ENCODE assay signal across 1 cellular context in the genomic region with DNA sequence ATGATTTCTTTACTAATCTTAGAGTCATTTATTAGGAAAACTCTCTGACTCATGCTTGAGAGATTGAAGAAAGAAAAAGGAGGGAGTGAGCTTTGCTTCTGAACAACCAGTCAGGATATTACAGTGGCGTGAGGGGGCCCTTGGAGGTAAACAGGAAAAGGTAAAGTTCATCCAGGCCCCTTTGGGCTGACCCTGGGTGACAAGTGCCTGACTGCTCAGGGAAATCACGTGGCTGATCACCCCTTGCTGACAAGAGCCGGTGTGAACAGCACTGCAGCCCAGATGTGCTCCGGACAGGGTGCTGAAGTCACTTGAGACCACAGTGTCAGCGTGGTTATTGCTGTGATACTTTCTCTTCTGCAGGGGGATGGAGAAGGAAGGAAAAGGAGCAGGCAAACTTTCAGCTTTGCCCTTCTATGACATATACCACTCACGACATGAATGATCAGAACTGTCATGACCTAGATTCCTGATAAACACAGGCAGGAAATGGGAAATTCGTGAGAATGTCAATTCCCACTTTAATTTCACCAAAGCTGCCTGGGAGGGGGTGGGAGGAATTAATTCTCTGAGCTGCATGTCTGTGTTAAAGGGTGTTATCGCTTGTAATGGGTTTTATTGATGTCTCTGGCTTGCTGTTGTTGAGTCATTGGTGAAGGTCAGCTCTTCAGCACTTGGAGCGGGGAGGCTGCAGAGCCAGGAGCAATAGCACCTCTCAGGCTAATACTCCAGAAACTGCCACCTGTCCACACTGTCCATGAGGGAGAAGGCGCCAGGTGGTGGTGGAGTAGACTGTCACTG.
TF ChIP-seq lines count a peak whose summit lies in the region.

No MANE protein-coding gene starts in this region.

TF ChIP-seq in HepG2, 621 proteins besides CTCF, POLR2A, EP300 and RAD21 (continued from another document and continues in another):
- TF ChIP-seq ZNF839 (CRISPR knock-in tag; IDR thresholded peaks at IDR 0.05; ENCODE audit: borderline replicate concordance), result no peak
- peak; percentile 72; the same call in 1 of the 2 replicates for TF ChIP-seq HOXD1 (CRISPR knock-in tag; IDR thresholded peaks at IDR 0.05)
- peak; percentile 96 for TF ChIP-seq ERF (CRISPR knock-in tag; IDR thresholded peaks at IDR 0.05)
- no peak for TF ChIP-seq ZZZ3 (CRISPR knock-in tag; IDR thresholded peaks at IDR 0.05; ENCODE audit: borderline replicate concordance)
- peak; percentile 86; the same call in 1 of the 2 replicates for TF ChIP-seq WIZ (CRISPR knock-in tag; IDR thresholded peaks at IDR 0.05)
- TF ChIP-seq ZNF678 (CRISPR knock-in tag; IDR thresholded peaks at IDR 0.05), result peak; percentile 39; the same call in 1 of the 2 replicates
- TF ChIP-seq HNRNPLL (IDR thresholded peaks at IDR 0.05; ENCODE audit: low read depth, low read length, poor library complexity, severe bottlenecking), result no peak
- TF ChIP-seq CCDC6 (CRISPR knock-in tag; IDR thresholded peaks at IDR 0.05), result peak; percentile 69; the same call in 1 of the 2 replicates
- TF ChIP-seq NFKBIZ (CRISPR knock-in tag; IDR thresholded peaks at IDR 0.05), result peak; percentile 83; the same call in 1 of the 2 replicates
- TF ChIP-seq ZNF724P (CRISPR knock-in tag; IDR thresholded peaks at IDR 0.05; ENCODE audit: borderline replicate concordance), result peak; percentile 87; the same call in 1 of the 2 replicates
- TF ChIP-seq, protein P1, sequence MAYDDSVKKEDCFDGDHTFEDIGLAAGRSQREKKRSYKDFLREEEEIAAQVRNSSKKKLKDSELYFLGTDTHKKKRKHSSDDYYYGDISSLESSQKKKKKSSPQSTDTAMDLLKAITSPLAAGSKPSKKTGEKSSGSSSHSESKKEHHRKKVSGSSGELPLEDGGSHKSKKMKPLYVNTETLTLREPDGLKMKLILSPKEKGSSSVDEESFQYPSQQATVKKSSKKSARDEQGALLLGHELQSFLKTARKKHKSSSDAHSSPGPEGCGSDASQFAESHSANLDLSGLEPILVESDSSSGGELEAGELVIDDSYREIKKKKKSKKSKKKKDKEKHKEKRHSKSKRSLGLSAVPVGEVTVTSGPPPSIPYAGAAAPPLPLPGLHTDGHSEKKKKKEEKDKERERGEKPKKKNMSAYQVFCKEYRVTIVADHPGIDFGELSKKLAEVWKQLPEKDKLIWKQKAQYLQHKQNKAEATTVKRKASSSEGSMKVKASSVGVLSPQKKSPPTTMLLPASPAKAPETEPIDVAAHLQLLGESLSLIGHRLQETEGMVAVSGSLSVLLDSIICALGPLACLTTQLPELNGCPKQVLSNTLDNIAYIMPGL (CRISPR knock-in tag; IDR thresholded peaks at IDR 0.05; ENCODE audit: borderline replicate concordance in 1 of 2, low read depth in 1 of 2), result peak; percentile 38 to 45; a peak in 1 of 4 replicates
- peak; percentile 40 for TF ChIP-seq STAG1 (CRISPR knock-in tag; IDR thresholded peaks at IDR 0.05)
- TF ChIP-seq TBX2 (CRISPR knock-in tag; IDR thresholded peaks at IDR 0.05; ENCODE audit: borderline replicate concordance), result peak; percentile 96
- peak; percentile 89 for TF ChIP-seq ZSCAN9 (CRISPR knock-in tag; IDR thresholded peaks at IDR 0.05; ENCODE audit: borderline replicate concordance)
- no peak for TF ChIP-seq PHF8 (CRISPR knock-in tag; IDR thresholded peaks at IDR 0.05)
- no peak for TF ChIP-seq POLR2G (IDR thresholded peaks at IDR 0.05; ENCODE audit: low read depth, low read length)
- TF ChIP-seq, protein P2, sequence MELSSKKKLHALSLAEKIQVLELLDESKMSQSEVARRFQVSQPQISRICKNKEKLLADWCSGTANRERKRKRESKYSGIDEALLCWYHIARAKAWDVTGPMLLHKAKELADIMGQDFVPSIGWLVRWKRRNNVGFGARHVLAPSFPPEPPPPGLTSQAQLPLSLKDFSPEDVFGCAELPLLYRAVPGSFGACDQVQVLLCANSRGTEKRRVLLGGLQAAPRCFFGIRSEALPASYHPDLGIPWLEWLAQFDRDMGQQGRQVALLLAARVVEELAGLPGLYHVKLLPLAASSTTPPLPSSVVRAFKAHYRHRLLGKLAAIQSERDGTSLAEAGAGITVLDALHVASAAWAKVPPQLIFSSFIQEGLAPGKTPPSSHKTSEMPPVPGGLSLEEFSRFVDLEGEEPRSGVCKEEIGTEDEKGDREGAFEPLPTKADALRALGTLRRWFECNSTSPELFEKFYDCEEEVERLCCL (CRISPR knock-in tag; IDR thresholded peaks at IDR 0.05; ENCODE audit: borderline replicate concordance), result no peak
- TF ChIP-seq PHF21A (CRISPR knock-in tag; IDR thresholded peaks at IDR 0.05), result peak; percentile 86
- TF ChIP-seq ZBTB7B (CRISPR knock-in tag; IDR thresholded peaks at IDR 0.05), result peak; percentile 89
- peak; percentile 48; the same call in 1 of the 2 replicates for TF ChIP-seq ZNF558 (CRISPR knock-in tag; IDR thresholded peaks at IDR 0.05; ENCODE audit: borderline replicate concordance)
- no peak for TF ChIP-seq ZSCAN30 (CRISPR knock-in tag; IDR thresholded peaks at IDR 0.05)
- TF ChIP-seq, protein P3, sequence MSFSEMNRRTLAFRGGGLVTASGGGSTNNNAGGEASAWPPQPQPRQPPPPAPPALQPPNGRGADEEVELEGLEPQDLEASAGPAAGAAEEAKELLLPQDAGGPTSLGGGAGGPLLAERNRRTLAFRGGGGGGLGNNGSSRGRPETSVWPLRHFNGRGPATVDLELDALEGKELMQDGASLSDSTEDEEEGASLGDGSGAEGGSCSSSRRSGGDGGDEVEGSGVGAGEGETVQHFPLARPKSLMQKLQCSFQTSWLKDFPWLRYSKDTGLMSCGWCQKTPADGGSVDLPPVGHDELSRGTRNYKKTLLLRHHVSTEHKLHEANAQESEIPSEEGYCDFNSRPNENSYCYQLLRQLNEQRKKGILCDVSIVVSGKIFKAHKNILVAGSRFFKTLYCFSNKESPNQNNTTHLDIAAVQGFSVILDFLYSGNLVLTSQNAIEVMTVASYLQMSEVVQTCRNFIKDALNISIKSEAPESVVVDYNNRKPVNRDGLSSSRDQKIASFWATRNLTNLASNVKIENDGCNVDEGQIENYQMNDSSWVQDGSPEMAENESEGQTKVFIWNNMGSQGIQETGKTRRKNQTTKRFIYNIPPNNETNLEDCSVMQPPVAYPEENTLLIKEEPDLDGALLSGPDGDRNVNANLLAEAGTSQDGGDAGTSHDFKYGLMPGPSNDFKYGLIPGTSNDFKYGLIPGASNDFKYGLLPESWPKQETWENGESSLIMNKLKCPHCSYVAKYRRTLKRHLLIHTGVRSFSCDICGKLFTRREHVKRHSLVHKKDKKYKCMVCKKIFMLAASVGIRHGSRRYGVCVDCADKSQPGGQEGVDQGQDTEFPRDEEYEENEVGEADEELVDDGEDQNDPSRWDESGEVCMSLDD (CRISPR knock-in tag; IDR thresholded peaks at IDR 0.05; ENCODE audit: borderline replicate concordance), result peak; percentile 80; the same call in 1 of the 2 replicates
- 0 out of 2 replicates have a peak, but pooled peaks have one; percentile 36 for TF ChIP-seq SATB2 (CRISPR knock-in tag; IDR thresholded peaks at IDR 0.05)
- TF ChIP-seq, protein P4, sequence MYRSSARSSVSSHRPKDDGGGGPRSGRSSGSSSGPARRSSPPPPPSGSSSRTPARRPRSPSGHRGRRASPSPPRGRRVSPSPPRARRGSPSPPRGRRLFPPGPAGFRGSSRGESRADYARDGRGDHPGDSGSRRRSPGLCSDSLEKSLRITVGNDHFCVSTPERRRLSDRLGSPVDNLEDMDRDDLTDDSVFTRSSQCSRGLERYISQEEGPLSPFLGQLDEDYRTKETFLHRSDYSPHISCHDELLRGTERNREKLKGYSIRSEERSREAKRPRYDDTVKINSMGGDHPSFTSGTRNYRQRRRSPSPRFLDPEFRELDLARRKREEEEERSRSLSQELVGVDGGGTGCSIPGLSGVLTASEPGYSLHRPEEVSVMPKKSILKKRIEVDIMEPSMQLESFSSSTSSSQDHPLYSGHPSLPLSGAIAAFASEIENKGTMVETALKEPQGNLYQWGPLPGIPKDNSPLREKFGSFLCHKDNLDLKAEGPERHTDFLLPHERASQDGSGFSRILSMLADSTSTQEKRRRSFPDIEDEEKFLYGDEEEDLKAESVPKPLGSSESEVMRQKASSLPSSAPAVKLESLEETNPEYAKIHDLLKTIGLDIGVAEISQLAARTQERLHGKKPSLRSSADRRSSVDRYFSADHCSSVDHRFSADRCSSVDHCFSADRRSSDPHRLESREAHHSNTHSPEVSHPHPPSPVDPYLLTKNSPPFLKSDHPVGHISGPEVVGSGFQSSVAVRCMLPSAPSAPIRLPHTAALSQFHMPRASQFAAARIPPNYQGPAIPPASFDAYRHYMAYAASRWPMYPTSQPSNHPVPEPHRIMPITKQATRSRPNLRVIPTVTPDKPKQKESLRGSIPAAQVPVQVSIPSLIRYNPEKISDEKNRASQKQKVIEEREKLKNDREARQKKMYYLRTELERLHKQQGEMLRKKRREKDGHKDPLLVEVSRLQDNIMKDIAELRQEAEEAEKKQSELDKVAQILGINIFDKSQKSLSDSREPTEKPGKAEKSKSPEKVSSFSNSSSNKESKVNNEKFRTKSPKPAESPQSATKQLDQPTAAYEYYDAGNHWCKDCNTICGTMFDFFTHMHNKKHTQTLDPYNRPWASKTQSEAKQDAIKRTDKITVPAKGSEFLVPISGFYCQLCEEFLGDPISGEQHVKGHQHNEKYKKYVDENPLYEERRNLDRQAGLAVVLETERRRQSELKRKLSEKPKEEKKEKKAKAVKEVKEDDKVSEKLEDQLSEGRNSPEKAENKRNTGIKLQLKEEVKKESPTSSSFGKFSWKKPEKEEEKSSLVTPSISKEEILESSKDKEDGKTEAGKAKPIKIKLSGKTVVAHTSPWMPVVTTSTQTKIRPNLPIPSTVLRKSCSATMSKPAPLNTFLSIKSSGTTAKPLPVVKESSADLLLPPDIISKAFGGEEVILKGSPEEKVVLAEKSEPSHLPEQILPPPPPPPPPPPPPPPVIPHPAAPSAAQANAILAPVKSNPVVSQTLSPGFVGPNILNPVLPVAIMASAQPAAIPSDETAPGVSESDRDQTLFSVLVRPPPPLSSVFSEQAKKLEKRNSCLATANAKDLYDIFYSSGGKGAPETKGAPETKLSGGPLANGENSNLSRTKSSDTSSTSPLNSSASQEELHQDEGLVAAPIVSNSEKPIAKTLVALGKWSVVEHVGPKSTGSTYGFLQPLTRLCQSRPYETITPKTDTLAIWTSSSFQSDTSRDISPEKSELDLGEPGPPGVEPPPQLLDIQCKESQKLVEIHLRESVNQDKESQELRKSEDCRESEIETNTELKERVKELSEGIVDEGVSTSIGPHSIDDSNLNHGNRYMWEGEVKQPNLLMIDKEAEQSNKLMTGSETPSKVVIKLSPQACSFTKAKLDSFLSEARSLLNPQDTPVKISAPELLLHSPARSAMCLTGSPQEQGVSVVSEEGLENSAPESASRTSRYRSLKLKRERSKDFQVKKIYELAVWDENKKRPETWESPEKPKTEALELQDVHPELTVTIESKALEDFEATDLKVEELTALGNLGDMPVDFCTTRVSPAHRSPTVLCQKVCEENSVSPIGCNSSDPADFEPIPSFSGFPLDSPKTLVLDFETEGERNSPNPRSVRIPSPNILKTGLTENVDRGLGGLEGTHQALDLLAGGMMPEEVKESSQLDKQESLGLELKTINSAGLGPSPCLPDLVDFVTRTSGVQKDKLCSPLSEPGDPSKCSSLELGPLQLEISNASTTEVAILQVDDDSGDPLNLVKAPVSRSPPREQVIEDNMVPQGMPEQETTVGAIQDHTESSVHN (CRISPR knock-in tag; IDR thresholded peaks at IDR 0.05), result 0 out of 2 replicates have a peak, but pooled peaks have one; percentile 28
- peak; percentile 87 for TF ChIP-seq FOXA3 (CRISPR knock-in tag; IDR thresholded peaks at IDR 0.05)
- TF ChIP-seq ZNF33B (CRISPR knock-in tag; IDR thresholded peaks at IDR 0.05), result peak; percentile 88
- TF ChIP-seq LCORL (IDR thresholded peaks at IDR 0.05), result no peak
- TF ChIP-seq LCORL (CRISPR knock-in tag; IDR thresholded peaks at IDR 0.05), result peak; percentile 82
- TF ChIP-seq ZBTB38 (CRISPR knock-in tag; IDR thresholded peaks at IDR 0.05), result peak; percentile 48; the same call in 1 of the 2 replicates
- no peak for TF ChIP-seq YEATS2 (CRISPR knock-in tag; IDR thresholded peaks at IDR 0.05; ENCODE audit: borderline replicate concordance)
- TF ChIP-seq KLF6 (CRISPR knock-in tag; IDR thresholded peaks at IDR 0.05), result peak; percentile 64; the same call in 1 of the 2 replicates
- TF ChIP-seq, protein P5, sequence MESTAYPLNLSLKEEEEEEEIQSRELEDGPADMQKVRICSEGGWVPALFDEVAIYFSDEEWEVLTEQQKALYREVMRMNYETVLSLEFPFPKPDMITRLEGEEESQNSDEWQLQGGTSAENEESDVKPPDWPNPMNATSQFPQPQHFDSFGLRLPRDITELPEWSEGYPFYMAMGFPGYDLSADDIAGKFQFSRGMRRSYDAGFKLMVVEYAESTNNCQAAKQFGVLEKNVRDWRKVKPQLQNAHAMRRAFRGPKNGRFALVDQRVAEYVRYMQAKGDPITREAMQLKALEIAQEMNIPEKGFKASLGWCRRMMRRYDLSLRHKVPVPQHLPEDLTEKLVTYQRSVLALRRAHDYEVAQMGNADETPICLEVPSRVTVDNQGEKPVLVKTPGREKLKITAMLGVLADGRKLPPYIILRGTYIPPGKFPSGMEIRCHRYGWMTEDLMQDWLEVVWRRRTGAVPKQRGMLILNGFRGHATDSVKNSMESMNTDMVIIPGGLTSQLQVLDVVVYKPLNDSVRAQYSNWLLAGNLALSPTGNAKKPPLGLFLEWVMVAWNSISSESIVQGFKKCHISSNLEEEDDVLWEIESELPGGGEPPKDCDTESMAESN (CRISPR knock-in tag; conservative IDR thresholded peaks at IDR 0.05), result peak; percentile 69; the same call in 1 of the 2 replicates
- TF ChIP-seq ZFP36L1 (CRISPR knock-in tag; IDR thresholded peaks at IDR 0.05), result peak; percentile 96
- TF ChIP-seq, protein P6, sequence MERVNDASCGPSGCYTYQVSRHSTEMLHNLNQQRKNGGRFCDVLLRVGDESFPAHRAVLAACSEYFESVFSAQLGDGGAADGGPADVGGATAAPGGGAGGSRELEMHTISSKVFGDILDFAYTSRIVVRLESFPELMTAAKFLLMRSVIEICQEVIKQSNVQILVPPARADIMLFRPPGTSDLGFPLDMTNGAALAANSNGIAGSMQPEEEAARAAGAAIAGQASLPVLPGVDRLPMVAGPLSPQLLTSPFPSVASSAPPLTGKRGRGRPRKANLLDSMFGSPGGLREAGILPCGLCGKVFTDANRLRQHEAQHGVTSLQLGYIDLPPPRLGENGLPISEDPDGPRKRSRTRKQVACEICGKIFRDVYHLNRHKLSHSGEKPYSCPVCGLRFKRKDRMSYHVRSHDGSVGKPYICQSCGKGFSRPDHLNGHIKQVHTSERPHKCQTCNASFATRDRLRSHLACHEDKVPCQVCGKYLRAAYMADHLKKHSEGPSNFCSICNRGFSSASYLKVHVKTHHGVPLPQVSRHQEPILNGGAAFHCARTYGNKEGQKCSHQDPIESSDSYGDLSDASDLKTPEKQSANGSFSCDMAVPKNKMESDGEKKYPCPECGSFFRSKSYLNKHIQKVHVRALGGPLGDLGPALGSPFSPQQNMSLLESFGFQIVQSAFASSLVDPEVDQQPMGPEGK (CRISPR knock-in tag; IDR thresholded peaks at IDR 0.05), result peak; percentile 81
- TF ChIP-seq ZNF432 (CRISPR knock-in tag; IDR thresholded peaks at IDR 0.05; ENCODE audit: borderline replicate concordance), result no peak
- no peak for TF ChIP-seq TBP (CRISPR knock-in tag; IDR thresholded peaks at IDR 0.05)
- no peak for TF ChIP-seq FOXP1 (IDR thresholded peaks at IDR 0.05)
- peak; percentile 89 for TF ChIP-seq FOXP1 (CRISPR knock-in tag; IDR thresholded peaks at IDR 0.05)
- peak; percentile 98 for TF ChIP-seq MED1 (CRISPR knock-in tag; IDR thresholded peaks at IDR 0.05)
- peak; percentile 80 for TF ChIP-seq ZNF230 (CRISPR knock-in tag; IDR thresholded peaks at IDR 0.05)
- TF ChIP-seq HNF4A (CRISPR knock-in tag; IDR thresholded peaks at IDR 0.05), result peak; percentile 93
